8 cellular contexts compared by ENCODE assay signal in genomic region chr10:99532687-99533495, GRCh38. TPM values are rescaled to one million over a fixed set of nuclear protein-coding genes. Genes with fewer than 3 reads are reported as not detected.
DNase-seq lines count a peak whose midpoint lies in the region; ATAC-seq, FAIRE-seq and TF ChIP-seq lines count a peak whose summit lies in the region.

TSS of gene NKX2-3 (plus strand) at chr10:99532942. CDS start at chr10:99533132, 190 bp downstream.

- peak within 1 kb of the TSS in 5 of 6 donors; percentile 38 to 97 (median 64) for H3K27ac Mint-ChIP-seq in naive B cell

- no peaks in the 10 kb centered on the region for H3K9me3 ChIP-seq in right atrium auricular region
- H3K9me3 ChIP-seq in colonic mucosa, result no peaks in the 10 kb centered on the region

- peaks cover 0 to 46% (median 19%) of the 10 kb centered on the region in 7 donors for H3K9me3 Mint-ChIP-seq in naive B cell

- H3K4me1 ChIP-seq in right atrium auricular region (peaks cover 0 to 58% of the 10 kb centered on the region in 2 donors), colonic mucosa (peaks cover 14% of the 10 kb centered on the region)

- H3K36me3 Mint-ChIP-seq in naive B cell, result peaks cover 12% of the 10 kb centered on the region in 2 donors

- DNase-seq in Right ventricle myocardium inferior (ENCODE audit: missing footprints) (peak; percentile 84), right atrium auricular region (ENCODE audit: low spot score) (no peak), NCI-H226 (peak; percentile 77), colonic mucosa (peak; percentile 87), naive B cell (no peak), epidermal melanocyte (ENCODE audit: insufficient read length, low spot score) (no peak), RCC 7860 (ENCODE audit: low spot score) (no peak), dedifferentiated amniotic fluid mesenchymal stem cell (ENCODE audit: extremely low spot score) (no peak)

- FAIRE-seq in RCC 7860 (lab: Jason Lieb, UNC), result no peak

- H3K4me3 Mint-ChIP-seq in naive B cell, result peak within 1 kb of the TSS; percentile 48 to 84 (median 76)

- H3K27ac ChIP-seq in right atrium auricular region, result no peak within 1 kb of the TSS
- H3K27ac ChIP-seq in colonic mucosa, result peak within 1 kb of the TSS; percentile 79

- intact Hi-C loops in Right ventricle myocardium inferior (cut with DNase I) (no loop called here), colonic mucosa (cut with DNase I) (no loop called here)

- H3K4me1 Mint-ChIP-seq in naive B cell, result peaks cover 63 to 75% (median 74%) of the 10 kb centered on the region in 3 donors

- H3K27me3 Mint-ChIP-seq in naive B cell, result peaks cover 78 to 94% (median 85%) of the 10 kb centered on the region in 3 donors

- TF ChIP-seq CTCF in right atrium auricular region (IDR thresholded peaks at IDR 0.05), result no peak
- no peak for TF ChIP-seq CTCF in colonic mucosa (IDR thresholded peaks at IDR 0.05)

- ATAC-seq in Right ventricle myocardium inferior, result peak; percentile 54
- no peak for ATAC-seq in naive B cell (ENCODE audit: low read depth in 2 of 2)

- H3K36me3 ChIP-seq in right atrium auricular region (no peaks in the 10 kb centered on the region), colonic mucosa (no peaks in the 10 kb centered on the region)

- H3K9ac ChIP-seq in colonic mucosa (ENCODE audit: low read depth in 2 of 2, low read length in 2 of 2), result peak within 1 kb of the TSS; percentile 83 to 87

- peak within 1 kb of the TSS in 1 of 2 donors; percentile 3 for H3K4me3 ChIP-seq in right atrium auricular region
- peak within 1 kb of the TSS; percentile 40 for H3K4me3 ChIP-seq in colonic mucosa

- H3K27me3 ChIP-seq in right atrium auricular region, result peaks cover 78 to 97% of the 10 kb centered on the region in 2 donors
- peaks cover 89% of the 10 kb centered on the region for H3K27me3 ChIP-seq in colonic mucosa

RNA-seq across cellular contexts. Expression of gene NKX2-3, which starts in this region (rescaled TPM):
- total RNA-seq in Right ventricle myocardium inferior (not detected), right atrium auricular region (not detected), colonic mucosa (1 to 10 TPM; 5.4 to 7.9 TPM)
- not detected for polyA plus RNA-seq in naive B cell (ENCODE audit: low read depth in 6 of 6)

Comparison
In these comparisons a context has a peak if more than half of its experiments do, and no peak if none do; other contexts are left out.
1. Peak in DNase-seq and ATAC-seq in Right ventricle myocardium inferior; RNA of the gene not detected or under 1 TPM.
2. DNase-seq: peak in NCI-H226 (single experiment) and colonic mucosa (single experiment); none in right atrium auricular region (single experiment), naive B cell (single experiment), epidermal melanocyte (single experiment), RCC 7860 (single experiment) and dedifferentiated amniotic fluid mesenchymal stem cell (single experiment).